ENCODE assay signal across 12 cellular contexts in the genomic region with DNA sequence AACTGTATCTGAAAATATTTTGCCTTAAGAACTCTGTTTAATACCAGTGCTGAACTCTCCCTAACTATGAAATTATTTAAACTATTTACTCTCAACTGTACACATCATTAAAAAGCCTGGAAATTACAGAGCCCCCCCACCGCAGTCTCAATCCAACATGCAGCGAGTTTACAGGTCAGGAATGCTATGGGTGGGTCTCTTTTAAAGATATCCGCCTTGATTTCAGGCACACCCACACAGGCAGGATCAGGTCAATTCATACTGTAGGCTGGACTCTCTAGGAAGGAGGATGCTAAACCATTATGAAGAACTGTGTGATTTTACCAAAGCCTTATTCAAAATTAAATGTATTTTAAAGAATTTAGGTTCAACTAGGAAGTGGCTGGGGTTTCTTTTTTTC. TPM values are rescaled to one million over a fixed set of nuclear protein-coding genes. Genes with fewer than 3 reads are reported as not detected.
A peak's percentile ranks its signal among the peaks of the same experiment; 100 is the strongest.
DNase-seq lines count a peak whose midpoint lies in the region; ATAC-seq and TF ChIP-seq lines count a peak whose summit lies in the region.
"Had no signal": no experiment of that assay in that cellular context is flagged by ENCODE, and none has a peak within 500 bp of the region (broad histone marks: within the 10 kb centered on the region; RNA-seq: fewer than 3 reads in every experiment).

No MANE protein-coding gene starts in this region.

- no peaks in the 10 kb centered on the region for H3K9me3 ChIP-seq in heart right ventricle
- no peaks in the 10 kb centered on the region for H3K9me3 ChIP-seq in stomach

- H3K36me3 ChIP-seq in heart right ventricle (peaks cover 0 to 25% (median 16%) of the 10 kb centered on the region in 9 donors), stomach (peaks cover 5 to 25% (median 24%) of the 10 kb centered on the region in 4 donors)

- H3K4me3 ChIP-seq in heart right ventricle: no peak overlapping the region
- no peak overlapping the region for H3K4me3 ChIP-seq in stomach

- H3K27me3 ChIP-seq in heart right ventricle (no peaks in the 10 kb centered on the region), stomach (no peaks in the 10 kb centered on the region)

- in situ Hi-C loops in G401 (cut with HindIII; ENCODE audit: low sequenced_read_pairs): no loop called here

- peaks cover 5 to 52% (median 36%) of the 10 kb centered on the region in 9 donors for H3K4me1 ChIP-seq in heart right ventricle
- peaks cover 40 to 73% (median 54%) of the 10 kb centered on the region in 4 donors for H3K4me1 ChIP-seq in stomach

- no peak for TF ChIP-seq CTCF in heart right ventricle (IDR thresholded peaks at IDR 0.05)
- TF ChIP-seq CTCF in stomach (IDR thresholded peaks at IDR 0.05): no peak

- H3K27ac ChIP-seq in heart right ventricle (no peak overlapping the region), stomach (peak overlapping the region in 3 of 5 donors; percentile 9 to 77 (median 55))

- TF ChIP-seq EP300 in stomach (IDR thresholded peaks at IDR 0.05): no peak

- no peak for TF ChIP-seq POLR2A in stomach (IDR thresholded peaks at IDR 0.05)

- intact Hi-C loops in heart right ventricle (cut with DNase I): loop anchor here in 1 of 10 donors (10.0 kb wide), 1 partner anchor 45 kb away; no protein-coding TSS in a partner anchor
- intact Hi-C loops in Right ventricle myocardium inferior (cut with DNase I): no loop called here
- intact Hi-C loops in left colon (cut with DNase I, micrococcal nuclease): no loop called here
- intact Hi-C loops in stomach (cut with DNase I; ENCODE audit: low total_unique reads): no loop called here

- ATAC-seq in heart right ventricle (peak in 6 of 8 donors; percentile 63 to 85 (median 72)), Right ventricle myocardium inferior (no peak), left colon (peak; percentile 90), HG02870 (IDR thresholded peaks at IDR 0.05; ENCODE audit: unreplicated experiment) (no peak)

- WGBS in heart right ventricle, 2 donors: 35 to 47% methylated on average over 3 of the region's 3 CpGs
- WGBS in stomach, 5 donors: 20 to 38% (median 22%) methylated on average over 3 of the region's 3 CpGs

- DNase-seq in heart right ventricle (no peak), Right ventricle myocardium inferior (ENCODE audit: missing footprints) (no peak), SW480 (ENCODE audit: low spot score) (peak; percentile 47), left colon (peak in 1 of 2 donors; percentile 66), stomach (no peak), G401 (ENCODE audit: low spot score) (no peak), NCI-H510A (lab: John Stamatoyannopoulos, UW) (no peak)
- DNase-seq: DND-41; GOT3; NCI-H1048; stimulated activated naive CD4-positive, alpha-beta T cell had no signal

RNA-seq across cellular contexts. Expression of gene SPTLC2, which starts 16.5 kb away (rescaled TPM):
- total RNA-seq in heart right ventricle (10 to 100 TPM in 8 of 10 donors, 1 to 10 TPM in 2; 8.3 to 23.5 (median 13.3) TPM), Right ventricle myocardium inferior (10.8 TPM), left colon (10 to 100 TPM; 59.8 to 72.3 TPM), stomach (10 to 100 TPM in 4 of 5 donors, 1 to 10 TPM in 1; 9.3 to 97.5 (median 30.3) TPM)
- polyA plus RNA-seq in heart right ventricle (1 to 10 TPM; 4.7 to 6.5 TPM), stomach (1 to 10 TPM; 3.4 to 7.6 (median 4.9) TPM)
- total RNA-seq in G401 (2014; rRNA removed; shearing (Covaris generic)): 17.9 and 20.6 TPM in 2 replicates

Comparison
In these comparisons a context has a peak if more than half of its experiments do, and no peak if none do; other contexts are left out.
1. ATAC-seq: peak in heart right ventricle (6 of 8) and left colon (single experiment); none in Right ventricle myocardium inferior (single experiment) and HG02870 (single experiment).
2. H3K27ac ChIP-seq: peak in stomach (3 of 5); none in heart right ventricle (0 of 10).